ENCODE assay signal across 9 cellular contexts in the genomic region with DNA sequence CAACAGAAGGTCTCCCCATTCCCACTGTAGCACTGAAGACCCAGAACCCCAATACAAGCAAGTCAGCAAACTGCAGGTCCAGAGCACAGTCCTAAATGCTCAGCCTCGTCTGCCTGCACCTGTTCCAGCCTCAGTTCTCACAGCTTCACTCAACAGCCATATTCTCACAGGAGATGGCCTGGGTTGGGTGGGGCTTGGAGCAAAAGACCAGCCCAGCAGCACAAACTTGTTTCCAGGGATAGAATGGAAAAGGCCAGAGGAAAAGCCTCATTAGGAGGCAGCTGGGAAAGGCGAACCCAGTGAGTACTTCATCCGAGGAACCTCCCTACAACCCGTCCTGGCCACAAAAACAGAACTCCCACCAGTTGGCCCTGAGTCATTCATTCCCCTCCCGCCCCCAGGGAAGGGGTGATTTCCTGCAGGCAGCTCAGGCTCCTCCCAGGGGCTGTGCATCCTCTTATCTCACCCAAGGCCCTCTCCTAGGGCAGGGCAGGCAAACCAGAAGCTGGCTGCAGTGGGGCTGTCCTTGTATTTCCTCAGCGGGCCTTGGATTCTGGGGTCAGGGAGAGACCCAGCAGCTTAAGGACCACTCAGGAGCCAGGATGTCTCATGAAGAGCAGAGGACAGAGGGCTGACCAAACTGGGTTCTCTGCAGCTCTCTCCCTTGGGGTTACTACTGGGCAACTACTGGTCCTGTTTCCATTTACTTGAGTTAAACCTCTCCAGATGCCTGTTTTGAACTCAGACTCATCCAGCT. TPM values are rescaled to one million over a fixed set of nuclear protein-coding genes. Genes with fewer than 3 reads are reported as not detected.
A peak's percentile ranks its signal among the peaks of the same experiment; 100 is the strongest.
DNase-seq lines count a peak whose midpoint lies in the region; ATAC-seq and TF ChIP-seq lines count a peak whose summit lies in the region.
"Had no signal": no experiment of that assay in that cellular context is flagged by ENCODE, and none has a peak within 500 bp of the region (broad histone marks: within the 10 kb centered on the region; RNA-seq: fewer than 3 reads in every experiment).

No MANE protein-coding gene starts in this region.

- H3K4me3 ChIP-seq in gastroesophageal sphincter, result no peak overlapping the region

- 35 to 60% methylated on average over 2 to 4 of the region's 6 CpGs for WGBS in gastroesophageal sphincter (ENCODE audit: low coverage in 1 of 2), 2 donors

- intact Hi-C loops in activated CD4-positive, alpha-beta T cell treated with anti-CD3 and anti-CD28 coated beads for 36 hours (cut with DNase I, micrococcal nuclease), result loop anchor here in 1 of 2 experiments (1.0 kb wide), 1 partner anchor 19 kb away; no protein-coding TSS in a partner anchor

- peaks cover 0 to 8% (median 3%) of the 10 kb centered on the region in 3 donors for H3K4me1 ChIP-seq in gastroesophageal sphincter

- DNase-seq in activated CD4-positive, alpha-beta T cell treated with anti-CD3 and anti-CD28 coated beads for 36 hours, result peak; percentile 88
- DNase-seq in activated CD4-positive, alpha-beta T cell treated with anti-CD3 and anti-CD28 coated beads, Interleukin-2, amount 50 U/mL, for 1 hour, result no peak
- DNase-seq in activated CD4-positive, alpha-beta T cell treated with anti-CD3 and anti-CD28 coated beads, Interleukin-2, amount 50 U/mL, for 24 hours (ENCODE audit: low read depth in 1 of 2, low spot score in 1 of 2), result peak; percentile 29 to 47
- DNase-seq in smooth muscle cell of the brain vasculature (ENCODE audit: low read depth, low spot score), result peak; percentile 64
- no peak for DNase-seq in COR-L47 (lab: John Stamatoyannopoulos, UW)
- DNase-seq in GM19238 (ENCODE audit: insufficient read length, low spot score), result no peak
- no peak for DNase-seq in SHP77 (lab: John Stamatoyannopoulos, UW)

- H3K9me3 Mint-ChIP-seq in activated CD4-positive, alpha-beta T cell treated with anti-CD3 and anti-CD28 coated beads for 36 hours (ENCODE audit: low read depth), result peaks cover 10% of the 10 kb centered on the region

- peak overlapping the region in 2 of 4 donors; percentile 31 to 51 for H3K27ac ChIP-seq in gastroesophageal sphincter

- H3K27me3 ChIP-seq in gastroesophageal sphincter, result no peaks in the 10 kb centered on the region

- no peak for TF ChIP-seq POLR2A in gastroesophageal sphincter (IDR thresholded peaks at IDR 0.05)

- CTCF ChIA-PET in activated CD4-positive, alpha-beta T cell treated with anti-CD3 and anti-CD28 coated beads for 36 hours (lab: Charles Lee), result interaction anchor here (1.1 kb wide), 1 partner anchor 27 kb away, joined by 4 read pairs; no protein-coding TSS in a partner anchor

- TF ChIP-seq EP300 in gastroesophageal sphincter (IDR thresholded peaks at IDR 0.05), result no peak

- no peaks in the 10 kb centered on the region for H3K27me3 Mint-ChIP-seq in activated CD4-positive, alpha-beta T cell treated with anti-CD3 and anti-CD28 coated beads for 36 hours
- H3K27me3 Mint-ChIP-seq: B cell had no signal

- H3K27ac Mint-ChIP-seq in activated CD4-positive, alpha-beta T cell treated with anti-CD3 and anti-CD28 coated beads for 36 hours, result peak overlapping the region; percentile 63
- H3K27ac Mint-ChIP-seq: B cell had no signal

- H3K36me3 Mint-ChIP-seq in activated CD4-positive, alpha-beta T cell treated with anti-CD3 and anti-CD28 coated beads for 36 hours (ENCODE audit: low read depth), result peaks cover 1% of the 10 kb centered on the region

- H3K4me1 Mint-ChIP-seq in activated CD4-positive, alpha-beta T cell treated with anti-CD3 and anti-CD28 coated beads for 36 hours, result peaks cover 29% of the 10 kb centered on the region
- H3K4me1 Mint-ChIP-seq: B cell had no signal

- no peak for TF ChIP-seq CTCF in gastroesophageal sphincter (IDR thresholded peaks at IDR 0.05)

- no peaks in the 10 kb centered on the region for H3K36me3 ChIP-seq in gastroesophageal sphincter

- H3K9me3 ChIP-seq in gastroesophageal sphincter, result peaks cover 0 to 14% (median 0%) of the 10 kb centered on the region in 3 donors

- ATAC-seq in activated CD4-positive, alpha-beta T cell treated with anti-CD3 and anti-CD28 coated beads for 36 hours, result peak; percentile 98
- ATAC-seq in gastroesophageal sphincter, result peak; percentile 75

- no peak overlapping the region for H3K4me3 Mint-ChIP-seq in activated CD4-positive, alpha-beta T cell treated with anti-CD3 and anti-CD28 coated beads for 36 hours
- H3K4me3 Mint-ChIP-seq: B cell had no signal

- POLR2A ChIA-PET in activated CD4-positive, alpha-beta T cell treated with anti-CD3 and anti-CD28 coated beads for 36 hours (lab: Charles Lee), result no interaction called here

RNA-seq across cellular contexts. Expression of gene MPL, which starts 7.4 kb away (rescaled TPM):
- total RNA-seq in activated CD4-positive, alpha-beta T cell treated with anti-CD3 and anti-CD28 coated beads for 36 hours, result not detected
- total RNA-seq in gastroesophageal sphincter, result 1 to 10 TPM in 1 of 4 donors, under 1 TPM in 1, not detected in 2; 0.27 to 1.1 TPM
- total RNA-seq: B cell had no signal

RNA-seq across cellular contexts. Expression of gene CDC20, which starts 28.6 kb away (rescaled TPM):
- 100 to 1,000 TPM; 158 to 163 TPM for total RNA-seq in activated CD4-positive, alpha-beta T cell treated with anti-CD3 and anti-CD28 coated beads for 36 hours
- total RNA-seq in gastroesophageal sphincter, result under 1 TPM in 3 of 4 donors, not detected in 1; 0.42 to 0.69 (median 0.54) TPM

RNA-seq across cellular contexts. Expression of gene TIE1, which starts 29.4 kb away (rescaled TPM):
- not detected for total RNA-seq in activated CD4-positive, alpha-beta T cell treated with anti-CD3 and anti-CD28 coated beads for 36 hours
- 10 to 100 TPM; 11.4 to 49.3 (median 30.2) TPM for total RNA-seq in gastroesophageal sphincter

RNA-seq across cellular contexts. Expression of gene ELOVL1, which starts 37.6 kb away (rescaled TPM):
- total RNA-seq in activated CD4-positive, alpha-beta T cell treated with anti-CD3 and anti-CD28 coated beads for 36 hours, result 10 to 100 TPM; 56.0 to 72.1 TPM
- total RNA-seq in gastroesophageal sphincter, result 10 to 100 TPM; 26.3 to 65.0 (median 41.0) TPM

RNA-seq across cellular contexts. Expression of gene C1orf210, which starts 44.8 kb away (rescaled TPM):
- total RNA-seq in activated CD4-positive, alpha-beta T cell treated with anti-CD3 and anti-CD28 coated beads for 36 hours, result not detected
- total RNA-seq in gastroesophageal sphincter, result under 1 TPM in 1 of 4 donors, not detected in 3; 0.27 TPM
- total RNA-seq: B cell had no signal

Comparison
In these comparisons a context has a peak if more than half of its experiments do, and no peak if none do; other contexts are left out.
1. DNase-seq: peak in activated CD4-positive, alpha-beta T cell treated with anti-CD3 and anti-CD28 coated beads for 36 hours (single experiment), activated CD4-positive, alpha-beta T cell treated with anti-CD3 and anti-CD28 coated beads, Interleukin-2, amount 50 U/mL, for 24 hours (2 of 2) and smooth muscle cell of the brain vasculature (single experiment); none in activated CD4-positive, alpha-beta T cell treated with anti-CD3 and anti-CD28 coated beads, Interleukin-2, amount 50 U/mL, for 1 hour (single experiment), COR-L47 (single experiment), GM19238 (single experiment) and SHP77 (0 of 2).
2. RNA of gene CDC20, which starts 28.6 kb away (total RNA-seq): 158 to 163 TPM in activated CD4-positive, alpha-beta T cell treated with anti-CD3 and anti-CD28 coated beads for 36 hours; 0.42 to 0.69 TPM in gastroesophageal sphincter; every median in the first group is over 10 times any median in the second.
3. RNA of gene TIE1, which starts 29.4 kb away (total RNA-seq): 11.4 to 49.3 TPM in gastroesophageal sphincter; not detected in activated CD4-positive, alpha-beta T cell treated with anti-CD3 and anti-CD28 coated beads for 36 hours; every median in the first group is over 4 times any median in the second.